Comparison of ENCODE assay signal across 8 cellular contexts in the genomic region with DNA sequence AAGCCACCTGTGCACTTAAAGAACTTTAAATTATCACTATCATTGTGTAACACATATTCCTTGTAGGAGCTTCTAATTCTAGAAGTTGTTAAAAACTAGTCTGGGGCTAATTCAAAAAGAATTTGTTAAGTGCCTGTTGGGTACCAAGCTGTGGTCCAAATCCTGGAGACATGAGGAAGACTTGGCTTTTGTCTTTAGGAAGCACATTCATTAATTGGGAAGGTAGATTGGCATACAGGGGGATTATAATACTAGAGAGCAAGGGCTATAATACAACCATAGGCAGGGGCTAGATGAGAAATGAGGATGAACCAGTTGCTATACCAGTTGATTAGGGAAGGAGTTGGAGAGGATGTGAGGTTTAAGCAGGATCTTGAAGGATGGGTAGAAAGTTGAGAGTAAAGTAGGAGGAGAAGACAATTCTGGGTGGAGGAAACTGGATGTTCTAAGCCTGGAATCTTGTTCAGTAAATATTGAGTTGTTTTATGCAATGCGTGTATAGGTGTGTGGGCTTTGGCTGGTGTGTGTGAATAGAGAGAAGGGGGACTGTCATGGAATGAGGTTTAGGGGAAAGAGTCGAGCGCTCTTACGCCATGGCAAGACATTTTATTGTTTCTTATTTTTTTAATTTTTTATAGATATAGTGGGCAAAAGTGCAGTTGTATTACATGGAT.
"Had no signal": no experiment of that assay in that cellular context is flagged by ENCODE, and none has a peak within 500 bp of the region (broad histone marks: within the 10 kb centered on the region; RNA-seq: fewer than 3 reads in every experiment).

No MANE protein-coding gene starts in this region.

- H3K27ac Mint-ChIP-seq: IgD-negative memory B cell had no signal

- H3K4me3 Mint-ChIP-seq: IgD-negative memory B cell had no signal

- FAIRE-seq: HepG2, HTR-8/SVneo had no signal

- H3K36me3 Mint-ChIP-seq: IgD-negative memory B cell had no signal

- H3K9ac ChIP-seq: KMS-11 had no signal

- H3K27ac ChIP-seq: HL-60, KMS-11 had no signal

- H3K4me1 Mint-ChIP-seq: IgD-negative memory B cell had no signal

- H3K4me2 ChIP-seq: KMS-11 had no signal

- DNase-seq: IMR-90, KBM-7, KG1 had no signal

- ATAC-seq: HepG2 had no signal
